In the genomic region with DNA sequence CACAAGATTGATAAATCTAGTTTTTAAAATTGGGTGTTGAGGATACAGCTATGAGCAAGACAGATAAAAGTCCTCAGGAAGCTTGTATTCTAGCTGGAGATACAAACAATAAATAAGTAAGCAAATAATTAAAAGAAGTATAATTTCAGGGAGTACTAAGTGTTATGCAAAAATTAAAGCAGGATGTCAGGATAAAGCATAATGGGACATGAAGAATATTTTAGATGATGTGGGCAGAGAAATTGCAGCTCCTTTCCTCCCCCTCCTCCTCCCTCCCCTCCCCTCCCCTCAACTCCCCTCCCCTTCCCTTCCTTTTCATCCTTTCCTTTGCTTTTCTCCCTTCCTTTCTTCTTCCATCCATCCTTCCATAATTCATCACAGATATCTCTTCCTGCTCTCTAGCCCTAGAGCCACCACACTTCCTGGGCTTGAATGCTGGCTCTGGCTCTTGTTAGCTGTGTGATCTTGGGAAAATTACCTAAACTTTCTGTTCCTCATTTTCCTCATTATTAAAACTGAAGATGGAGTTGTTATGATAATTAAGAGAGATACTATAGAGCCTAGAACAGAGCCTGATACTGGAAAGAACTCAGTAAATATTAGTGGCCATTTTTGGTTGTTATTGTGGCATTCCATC, we compare ENCODE assay signal across 33 cellular contexts.
"Had no signal": no experiment of that assay in that cellular context is flagged by ENCODE, and none has a peak within 500 bp of the region (broad histone marks: within the 10 kb centered on the region; RNA-seq: fewer than 3 reads in every experiment).

No MANE protein-coding gene starts in this region.

- H3K4me2 ChIP-seq: smooth muscle cell had no signal

- H3K4me3 Mint-ChIP-seq: naive thymus-derived CD8-positive, alpha-beta T cell; natural killer cell treated with Interleukin-12 subunit alpha and Interleukin-12 subunit beta and Interleukin-15 and Interleukin-18, amount 100 ng/mL, for 72 hours; nephron progenitor cell; neural crest cell; stimulated activated memory B cell treated with anti-CD40 and anti-IgM and Interleukin-4, amounts not matched to agents 10 μg/mL and 1 μg/mL and 100 μg/mL, for 72 hours; stimulated activated naive CD8-positive, alpha-beta T cell treated with anti-CD3 and anti-CD28 coated beads, Interleukin-15, amount 100 ng/mL, for 72 hours; type B pancreatic cell had no signal

- H3K36me3 ChIP-seq: neutrophil, ovary, spleen, suprapubic skin, tibial artery, transverse colon, upper lobe of right lung, uterus had no signal

- H3K4me1 ChIP-seq: parathyroid adenoma, psoas muscle, spleen, suprapubic skin, testis, tibial artery, transverse colon, upper lobe of right lung, uterus had no signal

- H3K27me3 ChIP-seq: neutrophil, ovary, suprapubic skin, testis, tibial artery, transverse colon, upper lobe of right lung, uterus had no signal

- ATAC-seq: naive thymus-derived CD8-positive, alpha-beta T cell; natural killer cell treated with Interleukin-12 subunit alpha and Interleukin-12 subunit beta and Interleukin-15 and Interleukin-18, amount 100 ng/mL, for 72 hours; psoas muscle; right cardiac atrium; sciatic nerve; stimulated activated memory B cell treated with anti-CD40 and anti-IgM and Interleukin-4, amounts not matched to agents 10 μg/mL and 1 μg/mL and 100 μg/mL, for 72 hours; stimulated activated naive CD8-positive, alpha-beta T cell treated with anti-CD3 and anti-CD28 coated beads, Interleukin-15, amount 100 ng/mL, for 72 hours; stimulated activated naive CD8-positive, alpha-beta T cell treated with anti-CD3 and anti-CD28 coated beads, Interleukin-15, Interleukin-2, amounts not matched to agents 100 U/mL and 50 U/mL, for 24 hours; upper lobe of right lung had no signal

- H3K9ac ChIP-seq: parathyroid adenoma had no signal

- H3K4me3 ChIP-seq: ovary, psoas muscle, skin epidermis, smooth muscle cell, spleen, suprapubic skin, testis, tibial artery, transverse colon, upper lobe of right lung, uterus had no signal

- H3K4me1 Mint-ChIP-seq: naive thymus-derived CD8-positive, alpha-beta T cell; nephron progenitor cell; neural crest cell; stimulated activated memory B cell treated with anti-CD40 and anti-IgM and Interleukin-4, amounts not matched to agents 10 μg/mL and 1 μg/mL and 100 μg/mL, for 72 hours; stimulated activated naive CD8-positive, alpha-beta T cell treated with anti-CD3 and anti-CD28 coated beads, Interleukin-15, amount 100 ng/mL, for 72 hours had no signal

- H3K9me3 Mint-ChIP-seq: natural killer cell treated with Interleukin-12 subunit alpha and Interleukin-12 subunit beta and Interleukin-15 and Interleukin-18, amount 100 ng/mL, for 72 hours; nephron progenitor cell; neural crest cell; stimulated activated naive CD8-positive, alpha-beta T cell treated with anti-CD3 and anti-CD28 coated beads, Interleukin-15, amount 100 ng/mL, for 72 hours; type B pancreatic cell had no signal

- H3K79me2 ChIP-seq: parathyroid adenoma had no signal

- H3K27ac ChIP-seq: neutrophil, ovary, parathyroid adenoma, psoas muscle, skin epidermis, spleen, suprapubic skin, testis, tibial artery, transverse colon, upper lobe of right lung, uterus had no signal

- H3K36me3 Mint-ChIP-seq: naive thymus-derived CD8-positive, alpha-beta T cell; natural killer cell treated with Interleukin-12 subunit alpha and Interleukin-12 subunit beta and Interleukin-15 and Interleukin-18, amount 100 ng/mL, for 72 hours; stimulated activated memory B cell treated with anti-CD40 and anti-IgM and Interleukin-4, amounts not matched to agents 10 μg/mL and 1 μg/mL and 100 μg/mL, for 72 hours; type B pancreatic cell had no signal

- DNase-seq: naive thymus-derived CD8-positive, alpha-beta T cell; nephron progenitor cell; nucleus accumbens; ovary; posterior cingulate gyrus; psoas muscle; right cardiac atrium; spleen; stimulated activated CD4-positive, alpha-beta T cell treated with anti-CD3 and anti-CD28 coated beads, Interleukin-12 subunit alpha, Interleukin-12 subunit beta, amount 100 ng/mL, for 4 hours; stimulated activated CD4-positive, alpha-beta T cell treated with anti-CD3 and anti-CD28 coated beads, Interleukin-1b, Interleukin-23, amount 100 ng/mL, for 48 hours; stimulated activated CD4-positive, alpha-beta T cell treated with anti-CD3 and anti-CD28 coated beads, Interleukin-4, amount 100 ng/mL, for 1 hour; stimulated activated CD4-positive, alpha-beta T cell treated with anti-CD3 and anti-CD28 coated beads, Interleukin-4, amount 100 ng/mL, for 4 hours; stimulated activated CD8-positive, alpha-beta memory T cell treated with anti-CD3 and anti-CD28 coated beads, Interleukin-4, amount 100 ng/mL, for 48 hours; stimulated activated naive CD4-positive, alpha-beta T cell; stimulated activated naive CD8-positive, alpha-beta T cell treated with anti-CD3 and anti-CD28 coated beads, Interleukin-15, amount 100 ng/mL, for 72 hours; stimulated activated naive CD8-positive, alpha-beta T cell treated with anti-CD3 and anti-CD28 coated beads, Interleukin-15, Interleukin-2, amounts not matched to agents 100 U/mL and 50 U/mL, for 24 hours; substantia nigra; testis; tibial artery; transverse colon; upper lobe of right lung; uterus had no signal

- H3K9me3 ChIP-seq: neutrophil, ovary, psoas muscle, suprapubic skin, testis, tibial artery, transverse colon, upper lobe of right lung, uterus had no signal

- H3K27ac Mint-ChIP-seq: naive thymus-derived CD8-positive, alpha-beta T cell; natural killer cell treated with Interleukin-12 subunit alpha and Interleukin-12 subunit beta and Interleukin-15 and Interleukin-18, amount 100 ng/mL, for 72 hours; nephron progenitor cell; progenitor cell of endocrine pancreas; stimulated activated memory B cell treated with anti-CD40 and anti-IgM and Interleukin-4, amounts not matched to agents 10 μg/mL and 1 μg/mL and 100 μg/mL, for 72 hours had no signal

- H2AFZ ChIP-seq: parathyroid adenoma had no signal
